ENCODE assay signal across 24 cellular contexts in the genomic region with DNA sequence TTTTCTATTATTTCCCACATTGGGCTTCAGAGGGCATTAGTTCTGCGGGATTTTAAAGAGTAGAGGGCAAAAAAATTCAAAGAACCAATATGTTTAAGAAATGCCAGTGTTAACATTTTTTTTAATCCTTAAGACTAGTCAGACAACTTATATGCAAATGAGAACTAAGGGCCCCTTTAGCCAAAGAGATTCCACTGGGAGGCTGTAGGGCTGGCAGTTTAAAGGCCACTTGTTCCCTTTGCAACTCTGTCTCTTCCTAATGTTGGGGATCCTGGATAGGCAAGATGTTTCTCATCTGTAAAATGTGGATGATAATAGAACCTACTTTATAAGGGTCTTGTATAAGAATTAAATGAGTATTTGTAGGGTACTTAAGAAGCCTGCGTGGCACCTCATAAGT.
"Had no signal": no experiment of that assay in that cellular context is flagged by ENCODE, and none has a peak within 500 bp of the region (broad histone marks: within the 10 kb centered on the region; RNA-seq: fewer than 3 reads in every experiment).

No MANE protein-coding gene starts in this region.

- H3K27me3 Mint-ChIP-seq: dendritic cell treated with granulocyte-macrophage colony-stimulating factor and Interleukin-4, amounts not matched to agents 40 ng/mL and 50 ng/mL, for 4 days; effector memory CD8-positive, alpha-beta T cell; naive B cell had no signal

- H3K36me3 Mint-ChIP-seq: mesothelial cell of epicardium, naive B cell had no signal

- ATAC-seq: effector memory CD8-positive, alpha-beta T cell; esophagus mucosa; gastrocnemius medialis; heart right ventricle; left cardiac atrium; left lung; left ventricle myocardium superior; lower lobe of right lung; mucosa of descending colon had no signal

- H3K27ac Mint-ChIP-seq: dendritic cell treated with granulocyte-macrophage colony-stimulating factor and Interleukin-4, amounts not matched to agents 40 ng/mL and 50 ng/mL, for 4 days; effector memory CD8-positive, alpha-beta T cell; endodermal cell; mesothelial cell of epicardium; naive B cell had no signal

- H3K9me3 Mint-ChIP-seq: dendritic cell treated with granulocyte-macrophage colony-stimulating factor and Interleukin-4, amounts not matched to agents 40 ng/mL and 50 ng/mL, for 4 days; endodermal cell; mesothelial cell of epicardium had no signal

- H3K4me1 Mint-ChIP-seq: endodermal cell, naive B cell had no signal

- DNase-seq: colonic mucosa; cortex of kidney; effector CD8-positive, alpha-beta T cell; effector memory CD8-positive, alpha-beta T cell; endodermal cell; erythroblast; esophagus squamous epithelium; foreskin fibroblast; foreskin melanocyte; gastrocnemius medialis; glutamatergic neuron; head of caudate nucleus; heart right ventricle; hippocampal formation; left cardiac atrium; left lung; left ventricle myocardium superior; lower lobe of right lung; mesenchymal stem cell; mucosa of descending colon; naive B cell had no signal

- H3K4me3 Mint-ChIP-seq: dendritic cell treated with granulocyte-macrophage colony-stimulating factor and Interleukin-4, amounts not matched to agents 40 ng/mL and 50 ng/mL, for 4 days; effector memory CD8-positive, alpha-beta T cell; endodermal cell; mesothelial cell of epicardium; naive B cell had no signal
